9 cellular contexts compared by ENCODE assay signal in the genomic region with DNA sequence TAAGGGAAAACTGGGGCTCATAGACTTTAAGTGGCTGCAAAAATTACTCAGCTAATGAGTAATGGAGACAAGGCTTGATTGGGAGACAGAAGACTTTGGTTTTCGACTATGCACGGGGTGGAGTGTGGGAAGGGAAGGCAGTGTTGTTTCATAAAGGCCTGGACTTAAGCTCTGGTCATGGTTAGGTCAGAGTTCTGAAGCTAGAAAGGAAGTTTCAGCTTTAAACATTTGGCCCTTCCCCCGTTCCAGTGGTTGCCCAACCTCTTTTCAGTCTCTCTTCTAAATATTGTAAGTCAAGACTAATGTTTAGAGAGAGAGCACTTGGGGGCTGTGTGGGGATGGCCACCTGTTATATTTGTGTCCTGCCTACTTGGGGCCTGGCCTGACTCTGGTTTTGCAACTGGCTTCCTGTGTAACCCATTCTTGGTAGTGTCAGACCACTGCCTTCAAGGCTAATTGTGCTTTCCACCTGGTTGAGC. TPM values are rescaled to one million over a fixed set of nuclear protein-coding genes. Genes with fewer than 3 reads are reported as not detected.
DNase-seq lines count a peak whose midpoint lies in the region; ATAC-seq, FAIRE-seq and TF ChIP-seq lines count a peak whose summit lies in the region.
"Had no signal": no experiment of that assay in that cellular context is flagged by ENCODE, and none has a peak within 500 bp of the region (broad histone marks: within the 10 kb centered on the region; RNA-seq: fewer than 3 reads in every experiment).

No MANE protein-coding gene starts in this region.

- POLR2A ChIA-PET in A549 (lab: Yijun Ruan, JAX) = no interaction called here
- POLR2A ChIA-PET in activated B cell treated with CpG ODN at 0.5 μM for 24 hours (lab: Charles Lee) = interaction anchor here (1.0 to 3.4 kb wide), 4 partner anchors 9 to 38 kb away, joined by 4 to 18 read pairs (median 6); no protein-coding TSS in a partner anchor

- no peak for DNase-seq in A549 (ENCODE audit: low read depth in 1 of 2, low spot score in 1 of 2)
- no peak for DNase-seq in activated B cell treated with CpG ODN at 0.5 μM for 24 hours
- no peak for DNase-seq in naive B cell
- DNase-seq in small intestine = no peak
- no peak for DNase-seq in RCC 7860 (ENCODE audit: low spot score)
- no peak for DNase-seq in DMS114 treated with DMSO at 0.1 percent for 48 hours (lab: John Stamatoyannopoulos, UW; ENCODE audit: unreplicated experiment)

- no peak for TF ChIP-seq CTCF in A549 (IDR thresholded peaks at IDR 0.05)
- no peak for TF ChIP-seq CTCF in activated B cell treated with CpG ODN at 0.5 μM for 24 hours (IDR thresholded peaks at IDR 0.05)

- H3K4me1 Mint-ChIP-seq in activated B cell treated with CpG ODN at 0.5 μM for 24 hours (peaks cover 94% of the 10 kb centered on the region), naive B cell (peaks cover 71 to 97% (median 75%) of the 10 kb centered on the region in 3 donors)

- FAIRE-seq in A549 (lab: Jason Lieb, UNC) (no peak), small intestine (lab: Jason Lieb, UNC) (no peak), RCC 7860 (lab: Jason Lieb, UNC) (no peak)
- FAIRE-seq: colon had no signal

- H3K27me3 Mint-ChIP-seq in activated B cell treated with CpG ODN at 0.5 μM for 24 hours = no peaks in the 10 kb centered on the region
- no peaks in the 10 kb centered on the region for H3K27me3 Mint-ChIP-seq in naive B cell

- H3K27ac Mint-ChIP-seq in activated B cell treated with CpG ODN at 0.5 μM for 24 hours (peak overlapping the region; percentile 85), naive B cell (peak overlapping the region; percentile 36 to 94 (median 94))

- intact Hi-C loops in activated B cell treated with CpG ODN at 0.5 μM for 24 hours (cut with micrococcal nuclease) = no loop called here

- TF ChIP-seq RAD21 in A549 (conservative IDR thresholded peaks at IDR 0.05 in 1 of 2, IDR thresholded peaks at IDR 0.05 in 1 of 2) = no peak

- peak overlapping the region; percentile 39; the same call in 1 of the 3 replicates for H3K4me2 ChIP-seq in A549

- TF ChIP-seq EP300 in A549 (IDR thresholded peaks at IDR 0.05) = no peak

- CTCF ChIA-PET in A549 (lab: Yijun Ruan, JAX) (interaction anchor here (1.4 to 1.6 kb wide), 2 partner anchors 18 to 298 kb away, joined by 3 to 5 read pairs; no protein-coding TSS in a partner anchor), activated B cell treated with CpG ODN at 0.5 μM for 24 hours (lab: Charles Lee) (interaction anchor here (1.1 kb wide), 1 partner anchor 15 kb away, joined by 3 read pairs; no protein-coding TSS in a partner anchor)

- no peak overlapping the region for H3K4me3 ChIP-seq in A549
- H3K4me3 ChIP-seq in small intestine (ENCODE audit: low read depth in 1 of 2, low read length in 2 of 2) = no peak overlapping the region

- ATAC-seq in A549 (no peak), GM18870 (IDR thresholded peaks at IDR 0.05; ENCODE audit: unreplicated experiment) (peak; percentile 88), HG03064 (IDR thresholded peaks at IDR 0.05; ENCODE audit: low read depth, unreplicated experiment) (peak; percentile 87), activated B cell treated with CpG ODN at 0.5 μM for 24 hours (ENCODE audit: low read depth) (peak; percentile 53), naive B cell (ENCODE audit: low read depth in 2 of 2) (no peak)

- H3K36me3 Mint-ChIP-seq in activated B cell treated with CpG ODN at 0.5 μM for 24 hours (ENCODE audit: low read depth) = peaks cover 23% of the 10 kb centered on the region
- H3K36me3 Mint-ChIP-seq in naive B cell = peaks cover 13 to 15% of the 10 kb centered on the region in 2 donors

- H3K36me3 ChIP-seq in small intestine (ENCODE audit: control insufficient read depth in 2 of 2, insufficient read depth in 2 of 2, low read length in 2 of 2) = no peaks in the 10 kb centered on the region

- no peaks in the 10 kb centered on the region for H3K9me3 ChIP-seq in A549
- H3K9me3 ChIP-seq in small intestine (ENCODE audit: control insufficient read depth, low read depth) = no peaks in the 10 kb centered on the region

- H3K27me3 ChIP-seq in small intestine (ENCODE audit: control insufficient read depth in 2 of 2, insufficient read depth in 2 of 2, low read length in 2 of 2) = no peaks in the 10 kb centered on the region

- no peak for TF ChIP-seq POLR2A in A549 (IDR thresholded peaks at IDR 0.05; ENCODE audit: low read length)

- H3K9me3 Mint-ChIP-seq in activated B cell treated with CpG ODN at 0.5 μM for 24 hours = no peaks in the 10 kb centered on the region
- peaks cover 0 to 4% (median 0%) of the 10 kb centered on the region in 7 donors for H3K9me3 Mint-ChIP-seq in naive B cell

- peak overlapping the region in 1 of 2 experiments; percentile 2; a peak in 1 of 6 replicates for H3K27ac ChIP-seq in A549
- peak overlapping the region in 1 of 2 donors; percentile 40 for H3K27ac ChIP-seq in small intestine (ENCODE audit: low read depth in 1 of 2, low read length in 1 of 2)

- H3K4me3 Mint-ChIP-seq in activated B cell treated with CpG ODN at 0.5 μM for 24 hours = peak overlapping the region; percentile 55
- peak overlapping the region; percentile 54 to 88 (median 74) for H3K4me3 Mint-ChIP-seq in naive B cell

- 90% methylated on average over 3 of the region's 3 CpGs for WGBS in A549 (ENCODE audit: missing lambda C conversion rate)
- 33 to 64% (median 54%) methylated on average over 3 of the region's 3 CpGs for WGBS in small intestine, 3 donors

- H3K4me1 ChIP-seq in A549 = peaks cover 59% of the 10 kb centered on the region
- H3K4me1 ChIP-seq in small intestine (ENCODE audit: control insufficient read depth in 2 of 2, insufficient read depth in 1 of 2, low read depth in 1 of 2, low read length in 1 of 2) = peaks cover 0 to 11% of the 10 kb centered on the region in 2 donors

TF ChIP-seq in A549, 52 proteins besides CTCF, POLR2A, EP300 and RAD21:
- TF ChIP-seq HOXA7 (CRISPR knock-in tag; IDR thresholded peaks at IDR 0.05) (no peak), CBX2 (IDR thresholded peaks at IDR 0.05; ENCODE audit: borderline replicate concordance, low read depth) (no peak), EHMT2 (IDR thresholded peaks at IDR 0.05; ENCODE audit: low read depth) (no peak), BHLHE40 (IDR thresholded peaks at IDR 0.05; ENCODE audit: low read depth, low read length) (no peak), TP53 (CRISPR knock-in tag; IDR thresholded peaks at IDR 0.05) (no peak), JUNB (IDR thresholded peaks at IDR 0.05) (no peak), HEYL (CRISPR knock-in tag; IDR thresholded peaks at IDR 0.05) (no peak), ZC3H11A (IDR thresholded peaks at IDR 0.05) (no peak)
- TF ChIP-seq, protein P1, sequence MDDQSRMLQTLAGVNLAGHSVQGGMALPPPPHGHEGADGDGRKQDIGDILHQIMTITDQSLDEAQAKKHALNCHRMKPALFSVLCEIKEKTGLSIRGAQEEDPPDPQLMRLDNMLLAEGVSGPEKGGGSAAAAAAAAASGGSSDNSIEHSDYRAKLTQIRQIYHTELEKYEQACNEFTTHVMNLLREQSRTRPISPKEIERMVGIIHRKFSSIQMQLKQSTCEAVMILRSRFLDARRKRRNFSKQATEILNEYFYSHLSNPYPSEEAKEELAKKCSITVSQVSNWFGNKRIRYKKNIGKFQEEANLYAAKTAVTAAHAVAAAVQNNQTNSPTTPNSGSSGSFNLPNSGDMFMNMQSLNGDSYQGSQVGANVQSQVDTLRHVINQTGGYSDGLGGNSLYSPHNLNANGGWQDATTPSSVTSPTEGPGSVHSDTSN (IDR thresholded peaks at IDR 0.05) = no peak

RNA-seq across cellular contexts. Expression of a gene that starts 21.0 kb away (rescaled TPM):
- polyA plus RNA-seq in A549 (2011; rRNA removed) (269 and 286 TPM in 2 replicates), A549 (2017; fragmentation: RNase III; extraction: RNeasy Plus Mini Kit Qiagen cat#74134 plus additional on column Dnase treatment) (250 to 289 TPM (median 285 TPM) in 3 replicates), naive B cell (ENCODE audit: low read depth in 6 of 6) (100 to 1,000 TPM; 494 to 728 (median 559) TPM), small intestine (10 to 100 TPM; 13.6 to 63.4 (median 46.7) TPM)
- 133 and 148 TPM in 2 replicates for polyA plus RNA-seq in A549 (2012; cell fraction: cytosol; rRNA removed)
- 203 and 261 TPM in 2 replicates for polyA plus RNA-seq in A549 (2012; cell fraction: nucleus; rRNA removed)
- polyA minus RNA-seq in A549 (2011; rRNA and poly(A)+ RNA removed) = 271 and 285 TPM in 2 replicates
- 352 TPM in 2 replicates for total RNA-seq in activated B cell treated with CpG ODN at 0.5 μM for 24 hours

Comparison
In these comparisons a context has a peak if more than half of its experiments do, and no peak if none do; other contexts are left out.
1. ATAC-seq: peak in GM18870 (single experiment), HG03064 (single experiment) and activated B cell treated with CpG ODN at 0.5 μM for 24 hours (single experiment); none in A549 (0 of 2) and naive B cell (0 of 2).